Comparison of ENCODE assay signal across 18 cellular contexts in the genomic region with DNA sequence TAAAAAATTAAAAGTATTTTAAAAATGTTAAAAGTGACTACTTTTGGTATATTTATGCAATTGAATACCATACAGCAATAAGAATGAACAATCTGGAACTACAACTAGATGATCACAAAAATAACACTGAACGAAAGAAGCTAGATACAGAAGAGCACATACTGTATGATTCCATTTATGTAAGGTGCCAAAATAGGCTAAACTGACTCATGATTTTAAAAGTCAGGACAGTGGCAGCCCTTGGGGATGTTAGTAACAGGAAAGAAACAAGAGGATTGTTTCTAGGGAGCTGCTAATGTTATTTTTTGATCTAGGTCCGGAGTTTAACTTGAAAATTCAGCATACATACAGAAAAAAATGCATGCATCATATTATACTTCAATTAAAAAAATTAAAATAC. TPM values are rescaled to one million over a fixed set of nuclear protein-coding genes. Genes with fewer than 3 reads are reported as not detected.
DNase-seq lines count a peak whose midpoint lies in the region; ATAC-seq and TF ChIP-seq lines count a peak whose summit lies in the region.
"Had no signal": no experiment of that assay in that cellular context is flagged by ENCODE, and none has a peak within 500 bp of the region (broad histone marks: within the 10 kb centered on the region; RNA-seq: fewer than 3 reads in every experiment).

No MANE protein-coding gene starts in this region.

- no peak overlapping the region for H3K4me2 ChIP-seq in OCI-LY7 (ENCODE audit: low read length)
- H3K4me2 ChIP-seq: BLaER1 treated with 17β-estradiol and CSF1 and Interleukin-3, amounts not matched to agents 10 nM and 100 nM had no signal

- H3K27ac ChIP-seq in OCI-LY7 (ENCODE audit: low read depth, low read length, poor library complexity, severe bottlenecking), result no peak overlapping the region
- H3K27ac ChIP-seq: BLaER1 treated with 17β-estradiol and CSF1 and Interleukin-3, amounts not matched to agents 10 nM and 100 nM; SK-N-MC; thyroid gland had no signal

- peaks cover 0 to 2% (median 0%) of the 10 kb centered on the region in 3 donors for H3K36me3 Mint-ChIP-seq in naive thymus-derived CD8-positive, alpha-beta T cell
- H3K36me3 Mint-ChIP-seq: activated naive CD8-positive, alpha-beta T cell had no signal

- no peak overlapping the region for H2AFZ ChIP-seq in OCI-LY7 (ENCODE audit: low read length)

- CTCF ChIA-PET in OCI-LY7 (lab: Charles Lee; ENCODE audit: unreplicated experiment), result no interaction called here

- peaks cover 0 to 9% (median 7%) of the 10 kb centered on the region in 5 donors for H3K27me3 Mint-ChIP-seq in naive thymus-derived CD8-positive, alpha-beta T cell

- ATAC-seq in GM19397 (IDR thresholded peaks at IDR 0.05; ENCODE audit: unreplicated experiment) (no peak), GM18519 (IDR thresholded peaks at IDR 0.05; ENCODE audit: low FRiP score, unreplicated experiment) (no peak)
- no peak for ATAC-seq in naive thymus-derived CD8-positive, alpha-beta T cell
- ATAC-seq: naive thymus-derived CD4-positive, alpha-beta T cell had no signal

- no peak overlapping the region for H3K4me3 Mint-ChIP-seq in naive thymus-derived CD8-positive, alpha-beta T cell
- H3K4me3 Mint-ChIP-seq: activated naive CD8-positive, alpha-beta T cell; central memory CD8-positive, alpha-beta T cell; naive thymus-derived CD4-positive, alpha-beta T cell had no signal

- H3K4me1 Mint-ChIP-seq in naive thymus-derived CD8-positive, alpha-beta T cell, result no peaks in the 10 kb centered on the region
- H3K4me1 Mint-ChIP-seq: central memory CD8-positive, alpha-beta T cell; naive thymus-derived CD4-positive, alpha-beta T cell had no signal

- POLR2A ChIA-PET in naive thymus-derived CD8-positive, alpha-beta T cell (lab: Charles Lee), result no interaction called here
- POLR2A ChIA-PET in OCI-LY7 (lab: Charles Lee), result no interaction called here

- H3K36me3 ChIP-seq in OCI-LY7 (ENCODE audit: insufficient read depth, low read length), result no peaks in the 10 kb centered on the region
- H3K36me3 ChIP-seq: thyroid gland had no signal

- peak; percentile 53 for DNase-seq in M059J (ENCODE audit: low read depth)
- DNase-seq in epithelial cell of esophagus (ENCODE audit: low read depth), result peak; percentile 15
- DNase-seq in hepatic stellate cell (ENCODE audit: low spot score), result peak; percentile 68
- DNase-seq in stromal cell of bone marrow (ENCODE audit: low read depth), result peak; percentile 66
- no peak for DNase-seq in naive thymus-derived CD8-positive, alpha-beta T cell
- no peak for DNase-seq in OCI-LY7 (ENCODE audit: low spot score)
- DNase-seq: activated CD4-positive, alpha-beta T cell treated with anti-CD3 and anti-CD28 coated beads, Interleukin-2, amount 50 U/mL, for 4 hours; activated T-cell treated with anti-CD3 and anti-CD28 coated beads, Interleukin-2, amount 50 U/mL, for 1 hour; naive thymus-derived CD4-positive, alpha-beta T cell; NCI-H446; stimulated activated CD4-positive, alpha-beta T cell treated with anti-CD3 and anti-CD28 coated beads, Interleukin-2, amount 100 ng/mL, for 24 hours; thyroid gland had no signal

- H3K9me2 ChIP-seq in OCI-LY7 (ENCODE audit: insufficient read depth, low read length), result no peaks in the 10 kb centered on the region

- no TSS peak for BruUV-seq in OCI-LY7 (replicated peaks; lab: Mats Ljungman, UMichigan)

- intact Hi-C loops in OCI-LY7 (cut with micrococcal nuclease; ENCODE audit: unreplicated experiment), result no loop called here

- peaks cover 0 to 1% (median 0%) of the 10 kb centered on the region in 9 donors for H3K9me3 Mint-ChIP-seq in naive thymus-derived CD8-positive, alpha-beta T cell
- H3K9me3 Mint-ChIP-seq: central memory CD8-positive, alpha-beta T cell had no signal

- H4K20me1 ChIP-seq in OCI-LY7 (ENCODE audit: insufficient read depth, low read length), result no peaks in the 10 kb centered on the region

- H3K79me2 ChIP-seq in OCI-LY7 (ENCODE audit: insufficient read depth, low read depth, low read length), result no peaks in the 10 kb centered on the region

- no peaks in the 10 kb centered on the region for H3K4me1 ChIP-seq in OCI-LY7 (ENCODE audit: insufficient read depth, low read length, poor library complexity, severe bottlenecking)

- no peak overlapping the region for H3K27ac Mint-ChIP-seq in naive thymus-derived CD8-positive, alpha-beta T cell
- H3K27ac Mint-ChIP-seq: activated naive CD8-positive, alpha-beta T cell; naive thymus-derived CD4-positive, alpha-beta T cell had no signal

- TF ChIP-seq CTCF in epithelial cell of esophagus (IDR thresholded peaks at IDR 0.05; ENCODE audit: insufficient read depth, low read depth, low read length, missing control alignments), result no peak
- no peak for TF ChIP-seq CTCF in OCI-LY7 (conservative IDR thresholded peaks at IDR 0.05; ENCODE audit: low read length)

- no peaks in the 10 kb centered on the region for H3K9me3 ChIP-seq in OCI-LY7 (ENCODE audit: low read length)
- H3K9me3 ChIP-seq: BLaER1 treated with 17β-estradiol and CSF1 and Interleukin-3, amounts not matched to agents 10 nM and 100 nM; thyroid gland had no signal

- no peak overlapping the region for H3K4me3 ChIP-seq in epithelial cell of esophagus (ENCODE audit: low read length)
- H3K4me3 ChIP-seq in OCI-LY7 (ENCODE audit: low read depth, low read length, poor library complexity, severe bottlenecking), result no peak overlapping the region
- H3K4me3 ChIP-seq: BLaER1 treated with 17β-estradiol and CSF1 and Interleukin-3, amounts not matched to agents 10 nM and 100 nM; SK-N-MC; thyroid gland had no signal

RNA-seq across cellular contexts. Expression of gene KIF13A, which starts 42.3 kb away (rescaled TPM):
- 27.2 and 60.1 TPM in 2 replicates for total RNA-seq in M059J (2014; rRNA removed; shearing (Covaris generic))
- total RNA-seq in naive thymus-derived CD8-positive, alpha-beta T cell, result under 1 TPM; 0.49 to 0.81 TPM
- polyA plus RNA-seq in naive thymus-derived CD8-positive, alpha-beta T cell, result not detected
- total RNA-seq in OCI-LY7 (2014; rRNA removed; shearing (Covaris generic)), result 1.5 and 2.3 TPM in 2 replicates
- 0.30 TPM in 1 of 2 replicates, not detected in the other for total RNA-seq in OCI-LY7 (2022)
- polyA plus RNA-seq: naive thymus-derived CD4-positive, alpha-beta T cell had no signal

Comparison
In these comparisons a context has a peak if more than half of its experiments do, and no peak if none do; other contexts are left out.
1. DNase-seq: peak in M059J (single experiment), epithelial cell of esophagus (single experiment), hepatic stellate cell (single experiment) and stromal cell of bone marrow (single experiment); none in naive thymus-derived CD8-positive, alpha-beta T cell (0 of 10) and OCI-LY7 (single experiment).